1 cellular context compared by ENCODE assay signal in the genomic region with DNA sequence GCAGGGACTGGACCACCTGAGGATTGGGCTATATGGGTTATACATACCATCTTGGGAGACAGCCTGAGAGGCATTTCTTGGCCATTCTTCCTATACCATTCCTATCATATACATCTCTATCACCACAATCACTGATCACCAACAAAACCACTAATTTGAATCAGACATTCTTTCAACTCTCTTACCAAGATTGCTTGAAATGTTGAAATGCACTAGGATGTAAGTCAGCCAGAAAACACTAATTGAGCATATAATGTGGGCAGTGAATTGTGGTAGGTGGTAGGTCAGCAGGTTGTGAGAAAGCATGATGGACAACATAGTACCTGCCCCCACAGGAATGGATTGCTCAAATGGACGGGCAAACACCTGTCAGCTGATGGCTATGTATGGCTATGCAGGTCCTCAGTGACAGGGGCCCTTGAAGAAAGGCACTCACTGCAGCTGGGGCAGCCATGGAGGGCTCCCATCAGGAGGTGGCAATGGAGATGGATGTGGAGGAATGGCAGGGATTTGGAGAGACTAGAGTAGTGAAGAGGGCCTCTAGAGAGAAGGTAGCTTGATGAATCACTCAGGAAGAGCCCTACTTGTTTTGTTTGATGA.
TF ChIP-seq lines count a peak whose summit lies in the region.

No MANE protein-coding gene starts in this region.

TF ChIP-seq in GM23338, 12 proteins besides CTCF, POLR2A, EP300 and RAD21:
- TF ChIP-seq, protein P1, sequence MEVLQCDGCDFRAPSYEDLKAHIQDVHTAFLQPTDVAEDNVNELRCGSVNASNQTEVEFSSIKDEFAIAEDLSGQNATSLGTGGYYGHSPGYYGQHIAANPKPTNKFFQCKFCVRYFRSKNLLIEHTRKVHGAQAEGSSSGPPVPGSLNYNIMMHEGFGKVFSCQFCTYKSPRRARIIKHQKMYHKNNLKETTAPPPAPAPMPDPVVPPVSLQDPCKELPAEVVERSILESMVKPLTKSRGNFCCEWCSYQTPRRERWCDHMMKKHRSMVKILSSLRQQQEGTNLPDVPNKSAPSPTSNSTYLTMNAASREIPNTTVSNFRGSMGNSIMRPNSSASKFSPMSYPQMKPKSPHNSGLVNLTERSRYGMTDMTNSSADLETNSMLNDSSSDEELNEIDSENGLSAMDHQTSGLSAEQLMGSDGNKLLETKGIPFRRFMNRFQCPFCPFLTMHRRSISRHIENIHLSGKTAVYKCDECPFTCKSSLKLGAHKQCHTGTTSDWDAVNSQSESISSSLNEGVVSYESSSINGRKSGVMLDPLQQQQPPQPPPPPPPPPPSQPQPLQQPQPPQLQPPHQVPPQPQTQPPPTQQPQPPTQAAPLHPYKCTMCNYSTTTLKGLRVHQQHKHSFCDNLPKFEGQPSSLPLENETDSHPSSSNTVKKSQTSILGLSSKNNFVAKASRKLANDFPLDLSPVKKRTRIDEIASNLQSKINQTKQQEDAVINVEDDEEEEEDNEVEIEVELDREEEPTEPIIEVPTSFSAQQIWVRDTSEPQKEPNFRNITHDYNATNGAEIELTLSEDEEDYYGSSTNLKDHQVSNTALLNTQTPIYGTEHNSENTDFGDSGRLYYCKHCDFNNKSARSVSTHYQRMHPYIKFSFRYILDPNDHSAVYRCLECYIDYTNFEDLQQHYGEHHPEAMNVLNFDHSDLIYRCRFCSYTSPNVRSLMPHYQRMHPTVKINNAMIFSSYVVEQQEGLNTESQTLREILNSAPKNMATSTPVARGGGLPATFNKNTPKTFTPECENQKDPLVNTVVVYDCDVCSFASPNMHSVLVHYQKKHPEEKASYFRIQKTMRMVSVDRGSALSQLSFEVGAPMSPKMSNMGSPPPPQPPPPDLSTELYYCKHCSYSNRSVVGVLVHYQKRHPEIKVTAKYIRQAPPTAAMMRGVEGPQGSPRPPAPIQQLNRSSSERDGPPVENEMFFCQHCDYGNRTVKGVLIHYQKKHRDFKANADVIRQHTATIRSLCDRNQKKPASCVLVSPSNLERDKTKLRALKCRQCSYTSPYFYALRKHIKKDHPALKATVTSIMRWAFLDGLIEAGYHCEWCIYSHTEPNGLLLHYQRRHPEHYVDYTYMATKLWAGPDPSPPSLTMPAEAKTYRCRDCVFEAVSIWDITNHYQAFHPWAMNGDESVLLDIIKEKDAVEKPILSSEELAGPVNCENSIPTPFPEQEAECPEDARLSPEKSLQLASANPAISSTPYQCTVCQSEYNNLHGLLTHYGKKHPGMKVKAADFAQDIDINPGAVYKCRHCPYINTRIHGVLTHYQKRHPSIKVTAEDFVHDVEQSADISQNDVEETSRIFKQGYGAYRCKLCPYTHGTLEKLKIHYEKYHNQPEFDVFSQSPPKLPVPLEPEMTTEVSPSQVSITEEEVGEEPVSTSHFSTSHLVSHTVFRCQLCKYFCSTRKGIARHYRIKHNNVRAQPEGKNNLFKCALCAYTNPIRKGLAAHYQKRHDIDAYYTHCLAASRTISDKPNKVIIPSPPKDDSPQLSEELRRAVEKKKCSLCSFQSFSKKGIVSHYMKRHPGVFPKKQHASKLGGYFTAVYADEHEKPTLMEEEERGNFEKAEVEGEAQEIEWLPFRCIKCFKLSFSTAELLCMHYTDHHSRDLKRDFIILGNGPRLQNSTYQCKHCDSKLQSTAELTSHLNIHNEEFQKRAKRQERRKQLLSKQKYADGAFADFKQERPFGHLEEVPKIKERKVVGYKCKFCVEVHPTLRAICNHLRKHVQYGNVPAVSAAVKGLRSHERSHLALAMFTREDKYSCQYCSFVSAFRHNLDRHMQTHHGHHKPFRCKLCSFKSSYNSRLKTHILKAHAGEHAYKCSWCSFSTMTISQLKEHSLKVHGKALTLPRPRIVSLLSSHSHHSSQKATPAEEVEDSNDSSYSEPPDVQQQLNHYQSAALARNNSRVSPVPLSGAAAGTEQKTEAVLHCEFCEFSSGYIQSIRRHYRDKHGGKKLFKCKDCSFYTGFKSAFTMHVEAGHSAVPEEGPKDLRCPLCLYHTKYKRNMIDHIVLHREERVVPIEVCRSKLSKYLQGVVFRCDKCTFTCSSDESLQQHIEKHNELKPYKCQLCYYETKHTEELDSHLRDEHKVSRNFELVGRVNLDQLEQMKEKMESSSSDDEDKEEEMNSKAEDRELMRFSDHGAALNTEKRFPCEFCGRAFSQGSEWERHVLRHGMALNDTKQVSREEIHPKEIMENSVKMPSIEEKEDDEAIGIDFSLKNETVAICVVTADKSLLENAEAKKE (CRISPR knock-in tag; IDR thresholded peaks at IDR 0.05) = no peak
- no peak for TF ChIP-seq EZH2 (IDR thresholded peaks at IDR 0.05; ENCODE audit: low read depth, unreplicated experiment)
- TF ChIP-seq NANOG (IDR thresholded peaks at IDR 0.05; ENCODE audit: borderline replicate concordance) = no peak
- no peak for TF ChIP-seq EZH2phosphoT487 (IDR thresholded peaks at IDR 0.05; ENCODE audit: unreplicated experiment)
- no peak for TF ChIP-seq POLR2AphosphoS5 (IDR thresholded peaks at IDR 0.05; ENCODE audit: low read depth)
- TF ChIP-seq, protein P2, sequence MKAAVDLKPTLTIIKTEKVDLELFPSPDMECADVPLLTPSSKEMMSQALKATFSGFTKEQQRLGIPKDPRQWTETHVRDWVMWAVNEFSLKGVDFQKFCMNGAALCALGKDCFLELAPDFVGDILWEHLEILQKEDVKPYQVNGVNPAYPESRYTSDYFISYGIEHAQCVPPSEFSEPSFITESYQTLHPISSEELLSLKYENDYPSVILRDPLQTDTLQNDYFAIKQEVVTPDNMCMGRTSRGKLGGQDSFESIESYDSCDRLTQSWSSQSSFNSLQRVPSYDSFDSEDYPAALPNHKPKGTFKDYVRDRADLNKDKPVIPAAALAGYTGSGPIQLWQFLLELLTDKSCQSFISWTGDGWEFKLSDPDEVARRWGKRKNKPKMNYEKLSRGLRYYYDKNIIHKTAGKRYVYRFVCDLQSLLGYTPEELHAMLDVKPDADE (IDR thresholded peaks at IDR 0.05) = no peak
- TF ChIP-seq STAT1 (IDR thresholded peaks at IDR 0.05; ENCODE audit: unreplicated experiment) = no peak
- TF ChIP-seq ZNF331 (CRISPR knock-in tag; IDR thresholded peaks at IDR 0.05; ENCODE audit: low read depth) = no peak
- no peak for TF ChIP-seq ZNF114 (CRISPR knock-in tag; IDR thresholded peaks at IDR 0.05)
- TF ChIP-seq JUNB (IDR thresholded peaks at IDR 0.05; ENCODE audit: unreplicated experiment) = no peak
- TF ChIP-seq CREB1 (CRISPR knock-in tag; IDR thresholded peaks at IDR 0.05; ENCODE audit: low read depth) = no peak
- TF ChIP-seq, protein P3, sequence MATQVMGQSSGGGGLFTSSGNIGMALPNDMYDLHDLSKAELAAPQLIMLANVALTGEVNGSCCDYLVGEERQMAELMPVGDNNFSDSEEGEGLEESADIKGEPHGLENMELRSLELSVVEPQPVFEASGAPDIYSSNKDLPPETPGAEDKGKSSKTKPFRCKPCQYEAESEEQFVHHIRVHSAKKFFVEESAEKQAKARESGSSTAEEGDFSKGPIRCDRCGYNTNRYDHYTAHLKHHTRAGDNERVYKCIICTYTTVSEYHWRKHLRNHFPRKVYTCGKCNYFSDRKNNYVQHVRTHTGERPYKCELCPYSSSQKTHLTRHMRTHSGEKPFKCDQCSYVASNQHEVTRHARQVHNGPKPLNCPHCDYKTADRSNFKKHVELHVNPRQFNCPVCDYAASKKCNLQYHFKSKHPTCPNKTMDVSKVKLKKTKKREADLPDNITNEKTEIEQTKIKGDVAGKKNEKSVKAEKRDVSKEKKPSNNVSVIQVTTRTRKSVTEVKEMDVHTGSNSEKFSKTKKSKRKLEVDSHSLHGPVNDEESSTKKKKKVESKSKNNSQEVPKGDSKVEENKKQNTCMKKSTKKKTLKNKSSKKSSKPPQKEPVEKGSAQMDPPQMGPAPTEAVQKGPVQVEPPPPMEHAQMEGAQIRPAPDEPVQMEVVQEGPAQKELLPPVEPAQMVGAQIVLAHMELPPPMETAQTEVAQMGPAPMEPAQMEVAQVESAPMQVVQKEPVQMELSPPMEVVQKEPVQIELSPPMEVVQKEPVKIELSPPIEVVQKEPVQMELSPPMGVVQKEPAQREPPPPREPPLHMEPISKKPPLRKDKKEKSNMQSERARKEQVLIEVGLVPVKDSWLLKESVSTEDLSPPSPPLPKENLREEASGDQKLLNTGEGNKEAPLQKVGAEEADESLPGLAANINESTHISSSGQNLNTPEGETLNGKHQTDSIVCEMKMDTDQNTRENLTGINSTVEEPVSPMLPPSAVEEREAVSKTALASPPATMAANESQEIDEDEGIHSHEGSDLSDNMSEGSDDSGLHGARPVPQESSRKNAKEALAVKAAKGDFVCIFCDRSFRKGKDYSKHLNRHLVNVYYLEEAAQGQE (IDR thresholded peaks at IDR 0.05; ENCODE audit: unreplicated experiment) = no peak
